Comparison of ENCODE assay signal across 18 cellular contexts in genomic region chrX:78131117-78131516, GRCh38. TPM values are rescaled to one million over a fixed set of nuclear protein-coding genes. Genes with fewer than 3 reads are reported as not detected.
DNase-seq lines count a peak whose midpoint lies in the region; ATAC-seq and TF ChIP-seq lines count a peak whose summit lies in the region.
"Had no signal": no experiment of that assay in that cellular context is flagged by ENCODE, and none has a peak within 500 bp of the region (broad histone marks: within the 10 kb centered on the region; RNA-seq: fewer than 3 reads in every experiment).

No MANE protein-coding gene starts in this region.

- H4K20me1 ChIP-seq in HCT116 (ENCODE audit: insufficient read depth) = no peaks in the 10 kb centered on the region; the same call in 1 of the 2 replicates

- no peaks in the 10 kb centered on the region; the same call in 1 of the 2 replicates for H3K79me2 ChIP-seq in HCT116 (ENCODE audit: insufficient read depth, low read length)

- ATAC-seq in activated T-cell treated with anti-CD3 and anti-CD28 coated beads, Interleukin-2, amount 50 U/mL, for 72 hours (replicated peaks in 1 of 2) = no peak
- ATAC-seq in HCT116 = no peak
- ATAC-seq: Panc1 had no signal

- CTCF ChIA-PET in HCT116 (lab: Charles Lee) = no interaction called here

- H3K4me2 ChIP-seq in HCT116 (ENCODE audit: low read length) = no peak overlapping the region

- TF ChIP-seq CTCF in HCT116 (IDR thresholded peaks at IDR 0.05 in 2 of 3, conservative IDR thresholded peaks at IDR 0.05 in 1 of 3; ENCODE audit: borderline replicate concordance in 1 of 3, insufficient read depth in 1 of 3, low read depth in 2 of 3, low read length in 2 of 3) (no peak), nephron progenitor cell (IDR thresholded peaks at IDR 0.05) (no peak), BE2C (IDR thresholded peaks at IDR 0.05; ENCODE audit: low read depth, low read length) (no peak)

- intact Hi-C loops in HCT116 (cut with micrococcal nuclease) = no loop called here
- intact Hi-C loops in activated T-helper 1 cell treated with anti-CD3 and anti-CD28 coated beads, Interleukin-12 subunit alpha, Interleukin-12 subunit beta, Interleukin-2, Interleukin-4 antibody, amounts not matched to agents 30 ng/mL and 10 ng/mL and 1 ng/mL, durations not matched to agents 14 hours and 24 hours and 36 hours (cut with micrococcal nuclease) = loop anchor here (10.0 kb wide), 3 partner anchors 524 to 1134 kb away; partner anchors contain the start of gene RTL3

- H3K4me1 Mint-ChIP-seq in activated T-cell treated with anti-CD3 and anti-CD28 coated beads, Interleukin-2, amount 50 U/mL, for 72 hours (ENCODE audit: low read depth) = no peaks in the 10 kb centered on the region
- H3K4me1 Mint-ChIP-seq in activated T-helper 1 cell treated with anti-CD3 and anti-CD28 coated beads, Interleukin-12 subunit alpha, Interleukin-12 subunit beta, Interleukin-2, Interleukin-4 antibody, amounts not matched to agents 30 ng/mL and 10 ng/mL and 1 ng/mL, durations not matched to agents 14 hours and 24 hours and 36 hours (ENCODE audit: low read depth) = peaks cover 7% of the 10 kb centered on the region
- H3K4me1 Mint-ChIP-seq in nephron progenitor cell = no peaks in the 10 kb centered on the region

- no peak overlapping the region for H3K27ac ChIP-seq in HCT116 (ENCODE audit: low read depth, low read length)

- H3K27ac Mint-ChIP-seq in activated T-cell treated with anti-CD3 and anti-CD28 coated beads, Interleukin-2, amount 50 U/mL, for 72 hours = peak overlapping the region; percentile 88
- peak overlapping the region; percentile 34 for H3K27ac Mint-ChIP-seq in activated T-helper 1 cell treated with anti-CD3 and anti-CD28 coated beads, Interleukin-12 subunit alpha, Interleukin-12 subunit beta, Interleukin-2, Interleukin-4 antibody, amounts not matched to agents 30 ng/mL and 10 ng/mL and 1 ng/mL, durations not matched to agents 14 hours and 24 hours and 36 hours
- peak overlapping the region; percentile 5 for H3K27ac Mint-ChIP-seq in nephron progenitor cell
- H3K27ac Mint-ChIP-seq: HFFc6 had no signal

- no TSS peak for BruUV-seq in HCT116 (replicated peaks; lab: Mats Ljungman, UMichigan)

- TF ChIP-seq POLR2A in HCT116 (IDR thresholded peaks at IDR 0.05; ENCODE audit: borderline replicate concordance, extremely low read depth, insufficient read depth, insufficient read length) = no peak

- peaks cover 0 to 9% of the 10 kb centered on the region in 2 donors for H3K36me3 Mint-ChIP-seq in activated T-cell treated with anti-CD3 and anti-CD28 coated beads, Interleukin-2, amount 50 U/mL, for 72 hours (ENCODE audit: insufficient read depth in 2 of 2)
- H3K36me3 Mint-ChIP-seq in activated T-helper 1 cell treated with anti-CD3 and anti-CD28 coated beads, Interleukin-12 subunit alpha, Interleukin-12 subunit beta, Interleukin-2, Interleukin-4 antibody, amounts not matched to agents 30 ng/mL and 10 ng/mL and 1 ng/mL, durations not matched to agents 14 hours and 24 hours and 36 hours (ENCODE audit: low read depth) = peaks cover 32% of the 10 kb centered on the region
- peaks cover 35% of the 10 kb centered on the region for H3K36me3 Mint-ChIP-seq in nephron progenitor cell (ENCODE audit: low read depth)

- no peak overlapping the region for H2AFZ ChIP-seq in HCT116 (ENCODE audit: low read depth, low read length, poor library complexity, severe bottlenecking)

- H3K4me3 Mint-ChIP-seq in activated T-cell treated with anti-CD3 and anti-CD28 coated beads, Interleukin-2, amount 50 U/mL, for 72 hours = no peak overlapping the region
- H3K4me3 Mint-ChIP-seq in activated T-helper 1 cell treated with anti-CD3 and anti-CD28 coated beads, Interleukin-12 subunit alpha, Interleukin-12 subunit beta, Interleukin-2, Interleukin-4 antibody, amounts not matched to agents 30 ng/mL and 10 ng/mL and 1 ng/mL, durations not matched to agents 14 hours and 24 hours and 36 hours = no peak overlapping the region
- no peak overlapping the region for H3K4me3 Mint-ChIP-seq in nephron progenitor cell
- H3K4me3 Mint-ChIP-seq: HFFc6 had no signal

- RAD21 ChIA-PET in HCT116 (lab: Charles Lee; ENCODE audit: low non-redundant PET in 1 of 2, low total read pairs in 2 of 2, uncharacterized antibody in 2 of 2, unreplicated experiment in 2 of 2) = no interaction called here

- H3K9me3 ChIP-seq in HCT116 (ENCODE audit: control insufficient read depth in 1 of 2, insufficient read depth in 1 of 2, low read depth in 1 of 2, low read length in 2 of 2) (no peaks in the 10 kb centered on the region), BE2C (no peaks in the 10 kb centered on the region)
- H3K9me3 ChIP-seq: MG63 had no signal

- no peak overlapping the region for H3K9ac ChIP-seq in HCT116 (ENCODE audit: low read length)

- H3K4me1 ChIP-seq in HCT116 (ENCODE audit: control insufficient read depth in 1 of 2, insufficient read depth in 2 of 2, low read length in 2 of 2) (no peaks in the 10 kb centered on the region), BE2C (no peaks in the 10 kb centered on the region)

- H3K36me3 ChIP-seq in HCT116 (ENCODE audit: control insufficient read depth in 1 of 2, insufficient read depth in 2 of 2, low read length in 2 of 2) = peaks cover 10 to 21% of the 10 kb centered on the region in 2 experiments
- H3K36me3 ChIP-seq in BE2C = peaks cover 19% of the 10 kb centered on the region

- H3K27me3 Mint-ChIP-seq in activated T-cell treated with anti-CD3 and anti-CD28 coated beads, Interleukin-2, amount 50 U/mL, for 72 hours (ENCODE audit: low read depth) = no peaks in the 10 kb centered on the region
- H3K27me3 Mint-ChIP-seq in activated T-helper 1 cell treated with anti-CD3 and anti-CD28 coated beads, Interleukin-12 subunit alpha, Interleukin-12 subunit beta, Interleukin-2, Interleukin-4 antibody, amounts not matched to agents 30 ng/mL and 10 ng/mL and 1 ng/mL, durations not matched to agents 14 hours and 24 hours and 36 hours (ENCODE audit: insufficient read depth) = no peaks in the 10 kb centered on the region
- H3K27me3 Mint-ChIP-seq in nephron progenitor cell (ENCODE audit: low read depth, poor library complexity) = no peaks in the 10 kb centered on the region

- no peak overlapping the region for H3K4me3 ChIP-seq in HCT116 (replicated peaks in 1 of 2; ENCODE audit: low read depth in 1 of 2, low read length in 2 of 2)
- no peak overlapping the region for H3K4me3 ChIP-seq in BE2C (ENCODE audit: low read depth, low read length)
- H3K4me3 ChIP-seq: MG63 had no signal

- H3K27me3 ChIP-seq in HCT116 (ENCODE audit: insufficient read depth, low read length) (no peaks in the 10 kb centered on the region), BE2C (no peaks in the 10 kb centered on the region)
- H3K27me3 ChIP-seq: MG63 had no signal

- TF ChIP-seq RAD21 in HCT116 (IDR thresholded peaks at IDR 0.05; ENCODE audit: low read depth) = no peak

- DNase-seq in activated T-cell treated with anti-CD3 and anti-CD28 coated beads, Interleukin-2, amount 50 U/mL, for 72 hours = no peak
- DNase-seq in activated T-cell treated with anti-CD3 and anti-CD28 coated beads for 4 hours = no peak
- no peak for DNase-seq in HCT116 (ENCODE audit: low read depth, low spot score)
- no peak for DNase-seq in activated T-helper 1 cell treated with anti-CD3 and anti-CD28 coated beads, Interleukin-12 subunit alpha, Interleukin-12 subunit beta, Interleukin-2, Interleukin-4 antibody, amounts not matched to agents 30 ng/mL and 10 ng/mL and 1 ng/mL, durations not matched to agents 14 hours and 24 hours and 36 hours (ENCODE audit: low spot score)
- no peak for DNase-seq in nephron progenitor cell
- DNase-seq in DMS 273 (lab: John Stamatoyannopoulos, UW; ENCODE audit: unreplicated experiment) = no peak
- no peak for DNase-seq in BE2C
- no peak for DNase-seq in globus pallidus (ENCODE audit: low spot score)
- DNase-seq: C1 segment of cervical spinal cord, GF-D8, HFFc6, Karpas-422, MG63, NCI-H1092 treated with DMSO at 0.1 percent for 48 hours, NCI-H1694, NCI-H510A treated with DMSO at 0.1 percent for 48 hours, NCI-H82 had no signal

- no peaks in the 10 kb centered on the region for H3K9me2 ChIP-seq in HCT116 (ENCODE audit: insufficient read depth)

- POLR2A ChIA-PET in HCT116 (lab: Charles Lee) = no interaction called here

- H3K9me3 Mint-ChIP-seq in activated T-cell treated with anti-CD3 and anti-CD28 coated beads, Interleukin-2, amount 50 U/mL, for 72 hours = no peaks in the 10 kb centered on the region
- H3K9me3 Mint-ChIP-seq in activated T-helper 1 cell treated with anti-CD3 and anti-CD28 coated beads, Interleukin-12 subunit alpha, Interleukin-12 subunit beta, Interleukin-2, Interleukin-4 antibody, amounts not matched to agents 30 ng/mL and 10 ng/mL and 1 ng/mL, durations not matched to agents 14 hours and 24 hours and 36 hours = no peaks in the 10 kb centered on the region
- H3K9me3 Mint-ChIP-seq in nephron progenitor cell = no peaks in the 10 kb centered on the region
- H3K9me3 Mint-ChIP-seq: HFFc6 had no signal

TF ChIP-seq in HCT116, 20 proteins besides CTCF, POLR2A, EP300 and RAD21 (continues in another document):
- TF ChIP-seq POLR2AphosphoS5 (IDR thresholded peaks at IDR 0.05; ENCODE audit: low read depth, low read length) (peak; percentile 9; the same call in 1 of the 2 replicates), EZH2 (IDR thresholded peaks at IDR 0.05) (no peak), ZFX (IDR thresholded peaks at IDR 0.05) (no peak)

RNA-seq across cellular contexts. Expression of gene TAF9B, which starts 8.3 kb away (rescaled TPM):
- total RNA-seq in activated T-cell treated with anti-CD3 and anti-CD28 coated beads, Interleukin-2, amount 50 U/mL, for 72 hours = 10 to 100 TPM; 19.9 to 30.6 TPM
- total RNA-seq in HCT116 (2021; ENCODE audit: unreplicated experiment) = 16.2 TPM
- polyA plus RNA-seq in HCT116 (2012) = 5.9 and 6.6 TPM in 2 replicates
- total RNA-seq in activated T-helper 1 cell treated with anti-CD3 and anti-CD28 coated beads, Interleukin-12 subunit alpha, Interleukin-12 subunit beta, Interleukin-2, Interleukin-4 antibody, amounts not matched to agents 30 ng/mL and 10 ng/mL and 1 ng/mL, durations not matched to agents 14 hours and 24 hours and 36 hours = 14.9 and 15.0 TPM in 2 replicates
- 12.1 TPM for polyA plus RNA-seq in BE2C (2012; ENCODE audit: insufficient read depth, insufficient read length, low read depth)

RNA-seq across cellular contexts. Expression of gene PGK1, which starts 27.1 kb away (rescaled TPM):
- 100 to 1,000 TPM; 345 to 457 TPM for total RNA-seq in activated T-cell treated with anti-CD3 and anti-CD28 coated beads, Interleukin-2, amount 50 U/mL, for 72 hours
- 492 TPM for total RNA-seq in HCT116 (2021; ENCODE audit: unreplicated experiment)
- 642 and 771 TPM in 2 replicates for polyA plus RNA-seq in HCT116 (2012)
- 799 and 814 TPM in 2 replicates for total RNA-seq in activated T-helper 1 cell treated with anti-CD3 and anti-CD28 coated beads, Interleukin-12 subunit alpha, Interleukin-12 subunit beta, Interleukin-2, Interleukin-4 antibody, amounts not matched to agents 30 ng/mL and 10 ng/mL and 1 ng/mL, durations not matched to agents 14 hours and 24 hours and 36 hours
- polyA plus RNA-seq in BE2C (2012; ENCODE audit: insufficient read depth, insufficient read length, low read depth) = 564 TPM

Comparison
In these comparisons a context has a peak if more than half of its experiments do, and no peak if none do; other contexts are left out.
1. H3K27ac Mint-ChIP-seq: peak in every context shown above with its lines; median percentile 88 in activated T-cell treated with anti-CD3 and anti-CD28 coated beads, Interleukin-2, amount 50 U/mL, for 72 hours; 34 in activated T-helper 1 cell treated with anti-CD3 and anti-CD28 coated beads, Interleukin-12 subunit alpha, Interleukin-12 subunit beta, Interleukin-2, Interleukin-4 antibody, amounts not matched to agents 30 ng/mL and 10 ng/mL and 1 ng/mL, durations not matched to agents 14 hours and 24 hours and 36 hours; 5 in nephron progenitor cell.